8 cellular contexts compared by ENCODE assay signal in the genomic region with DNA sequence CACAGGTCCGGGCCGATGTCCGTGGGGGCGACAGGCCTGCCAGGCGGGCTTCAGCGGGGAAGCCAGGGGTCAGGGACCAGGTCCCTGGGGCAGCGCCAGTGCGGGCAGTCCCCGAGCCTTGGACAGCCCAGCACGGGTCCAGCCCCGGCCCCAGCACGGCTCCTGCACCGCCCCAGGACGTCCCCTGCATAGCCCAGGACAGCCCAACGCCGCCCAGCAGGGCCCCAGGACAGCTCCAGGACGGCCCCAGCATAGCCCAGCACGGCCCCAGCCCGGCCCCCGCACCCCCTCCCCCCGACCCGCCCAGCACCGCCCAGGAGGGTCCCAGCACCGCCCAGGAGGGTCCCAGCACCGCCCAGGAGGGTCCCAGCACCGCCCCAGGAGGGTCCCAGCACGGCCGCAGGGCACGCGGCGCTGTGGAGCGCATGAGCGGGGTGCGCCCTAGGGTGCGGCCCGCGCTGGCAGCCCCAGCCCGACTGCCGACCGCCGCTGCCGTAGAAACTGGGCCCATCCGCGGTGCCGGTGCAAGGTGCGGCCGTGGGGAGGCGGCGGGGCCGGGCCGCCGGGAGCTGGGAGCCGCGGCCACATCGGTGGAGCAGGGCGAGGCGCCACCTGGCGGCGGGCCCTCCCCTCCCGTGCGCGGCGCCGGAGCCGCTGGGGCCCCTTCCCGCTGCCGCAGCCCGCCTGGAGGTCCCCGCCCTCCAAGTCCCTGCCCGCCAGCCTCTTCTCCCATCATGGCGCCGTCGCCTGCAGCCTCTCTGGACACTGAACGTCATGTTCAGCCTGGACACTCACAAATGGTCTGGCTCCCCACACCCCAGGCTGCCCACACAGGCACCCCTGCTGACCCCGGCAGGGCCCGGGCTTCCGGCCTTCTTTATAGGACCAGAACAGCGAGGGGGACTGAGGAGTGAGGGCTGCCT.
DNase-seq lines count a peak whose midpoint lies in the region; ATAC-seq, FAIRE-seq and TF ChIP-seq lines count a peak whose summit lies in the region.

No MANE protein-coding gene starts in this region.

- H3K4me2 ChIP-seq in MM.1S (ENCODE audit: low read depth, low read length), result no peak overlapping the region

- H3K9ac ChIP-seq in MM.1S (ENCODE audit: low read length), result no peak overlapping the region

- DNase-seq in AG09309 (ENCODE audit: low read depth), result no peak
- peak; percentile 85 for DNase-seq in HuH-7.5 (ENCODE audit: low spot score)
- DNase-seq in activated T-cell treated with anti-CD3 and anti-CD28 coated beads for 24 hours (ENCODE audit: low read depth), result peak; percentile 47
- no peak for DNase-seq in foreskin keratinocyte
- peak in 5 of 6 donors; percentile 25 to 87 (median 65) for DNase-seq in pancreas
- no peak for DNase-seq in AML-193 (lab: John Stamatoyannopoulos, UW)
- no peak for DNase-seq in MM.1S

- H3K36me3 ChIP-seq in pancreas, result no peaks in the 10 kb centered on the region
- H3K36me3 ChIP-seq in MM.1S (replicated peaks; ENCODE audit: insufficient read depth, low read length), result no peaks in the 10 kb centered on the region

- 8 to 9% methylated on average over 62 to 78 of the region's 78 CpGs for WGBS in pancreas, 2 donors

- H3K79me2 ChIP-seq in MM.1S (ENCODE audit: low read length), result no peaks in the 10 kb centered on the region

- H3K27me3 ChIP-seq in foreskin keratinocyte (peaks cover 45% of the 10 kb centered on the region), pancreas (no peaks in the 10 kb centered on the region), MM.1S (replicated peaks; ENCODE audit: insufficient read depth, low read length) (0 out of 2 replicates have a peak, but pooled peaks cover 7% of the 10 kb centered on the region)

- H3K9me2 ChIP-seq in MM.1S (replicated peaks; ENCODE audit: insufficient read depth, low read length), result no peaks in the 10 kb centered on the region

- intact Hi-C loops in pancreas (cut with DNase I), result loop anchor here in 1 of 3 donors (5.0 kb wide), 1 partner anchor 161 kb away; no protein-coding TSS in a partner anchor

- no peak overlapping the region for H3K4me3 ChIP-seq in AG09309 (ENCODE audit: control insufficient read depth, low read depth, low read length)
- H3K4me3 ChIP-seq in pancreas, result peak overlapping the region in 2 of 4 donors; percentile 21 to 38
- H3K4me3 ChIP-seq in MM.1S (ENCODE audit: low read length), result no peak overlapping the region

- no peaks in the 10 kb centered on the region for H3F3A ChIP-seq in MM.1S (ENCODE audit: insufficient read depth, low read length)

- no peaks in the 10 kb centered on the region for H4K20me1 ChIP-seq in MM.1S (ENCODE audit: insufficient read depth, low read length)

- H3K4me1 ChIP-seq in foreskin keratinocyte (no peaks in the 10 kb centered on the region), pancreas (no peaks in the 10 kb centered on the region), MM.1S (ENCODE audit: low read length) (no peaks in the 10 kb centered on the region)

- H2AFZ ChIP-seq in MM.1S (ENCODE audit: low read length), result no peak overlapping the region

- no peak overlapping the region for H3K27ac ChIP-seq in foreskin keratinocyte
- H3K27ac ChIP-seq in pancreas, result no peak overlapping the region
- H3K27ac ChIP-seq in MM.1S (ENCODE audit: low read length), result no peak overlapping the region

- TF ChIP-seq CTCF in AG09309 (IDR thresholded peaks at IDR 0.05; ENCODE audit: control insufficient read depth, insufficient read depth, low read depth, low read length, missing control alignments) (peak; percentile 9), foreskin keratinocyte (conservative IDR thresholded peaks at IDR 0.05) (peak; percentile 72), pancreas (IDR thresholded peaks at IDR 0.05) (peak; percentile 26 to 67 (median 54)), MM.1S (IDR thresholded peaks at IDR 0.05; ENCODE audit: low read length) (no peak)

- H3K9me3 ChIP-seq in pancreas (no peaks in the 10 kb centered on the region), MM.1S (replicated peaks; ENCODE audit: insufficient read depth, low read length) (no peaks in the 10 kb centered on the region)

- no peak for FAIRE-seq in pancreas (lab: Jason Lieb, UNC)

- peak; percentile 54 for ATAC-seq in foreskin keratinocyte
- peak; percentile 85 to 92 (median 92) for ATAC-seq in pancreas
- ATAC-seq in GM21529 (IDR thresholded peaks at IDR 0.05; ENCODE audit: unreplicated experiment), result no peak

Comparison
In these comparisons a context has a peak if more than half of its experiments do, and no peak if none do; other contexts are left out.
1. DNase-seq: peak in HuH-7.5 (single experiment), activated T-cell treated with anti-CD3 and anti-CD28 coated beads for 24 hours (single experiment) and pancreas (5 of 6); none in AG09309 (single experiment), foreskin keratinocyte (0 of 2), AML-193 (0 of 2) and MM.1S (single experiment).